ENCODE assay signal across 2 cellular contexts in genomic region chr22:23179381-23180294, GRCh38.
TF ChIP-seq lines count a peak whose summit lies in the region.

No MANE protein-coding gene starts in this region.

TF ChIP-seq in K562, 482 proteins besides CTCF, POLR2A, EP300 and RAD21 (continued from another document):
- TF ChIP-seq ZFP91 (CRISPR knock-in tag; IDR thresholded peaks at IDR 0.05): no peak
- TF ChIP-seq NFATC3 (IDR thresholded peaks at IDR 0.05): no peak
- TF ChIP-seq, protein P1, sequence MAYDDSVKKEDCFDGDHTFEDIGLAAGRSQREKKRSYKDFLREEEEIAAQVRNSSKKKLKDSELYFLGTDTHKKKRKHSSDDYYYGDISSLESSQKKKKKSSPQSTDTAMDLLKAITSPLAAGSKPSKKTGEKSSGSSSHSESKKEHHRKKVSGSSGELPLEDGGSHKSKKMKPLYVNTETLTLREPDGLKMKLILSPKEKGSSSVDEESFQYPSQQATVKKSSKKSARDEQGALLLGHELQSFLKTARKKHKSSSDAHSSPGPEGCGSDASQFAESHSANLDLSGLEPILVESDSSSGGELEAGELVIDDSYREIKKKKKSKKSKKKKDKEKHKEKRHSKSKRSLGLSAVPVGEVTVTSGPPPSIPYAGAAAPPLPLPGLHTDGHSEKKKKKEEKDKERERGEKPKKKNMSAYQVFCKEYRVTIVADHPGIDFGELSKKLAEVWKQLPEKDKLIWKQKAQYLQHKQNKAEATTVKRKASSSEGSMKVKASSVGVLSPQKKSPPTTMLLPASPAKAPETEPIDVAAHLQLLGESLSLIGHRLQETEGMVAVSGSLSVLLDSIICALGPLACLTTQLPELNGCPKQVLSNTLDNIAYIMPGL (CRISPR knock-in tag; IDR thresholded peaks at IDR 0.05): peak; percentile 70
- TF ChIP-seq ZNF551 (CRISPR knock-in tag; IDR thresholded peaks at IDR 0.05): no peak
- no peak for TF ChIP-seq ETV6 (IDR thresholded peaks at IDR 0.05; ENCODE audit: borderline replicate concordance in 1 of 2, low read depth in 2 of 2, low read length in 1 of 2)
- no peak for TF ChIP-seq ETV6 (CRISPR knock-in tag; IDR thresholded peaks at IDR 0.05; ENCODE audit: borderline replicate concordance)
- TF ChIP-seq, protein P2, sequence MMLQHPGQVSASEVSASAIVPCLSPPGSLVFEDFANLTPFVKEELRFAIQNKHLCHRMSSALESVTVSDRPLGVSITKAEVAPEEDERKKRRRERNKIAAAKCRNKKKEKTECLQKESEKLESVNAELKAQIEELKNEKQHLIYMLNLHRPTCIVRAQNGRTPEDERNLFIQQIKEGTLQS (IDR thresholded peaks at IDR 0.05): no peak
- TF ChIP-seq, protein P2 (CRISPR knock-in tag; conservative IDR thresholded peaks at IDR 0.05): peak; percentile 93
- no peak for TF ChIP-seq FOXM1 (IDR thresholded peaks at IDR 0.05; ENCODE audit: low read depth)
- TF ChIP-seq FOXM1 (CRISPR knock-in tag; IDR thresholded peaks at IDR 0.05; ENCODE audit: low read depth): no peak
- TF ChIP-seq PCBP1 (IDR thresholded peaks at IDR 0.05; ENCODE audit: low read depth, low read length, poor library complexity, severe bottlenecking): no peak
- TF ChIP-seq ELF2 (CRISPR knock-in tag; IDR thresholded peaks at IDR 0.05): no peak
- peak; percentile 99 for TF ChIP-seq STAT6 (CRISPR knock-in tag; IDR thresholded peaks at IDR 0.05)
- no peak for TF ChIP-seq PPARD (CRISPR knock-in tag; IDR thresholded peaks at IDR 0.05)
- TF ChIP-seq NUFIP1 (IDR thresholded peaks at IDR 0.05; ENCODE audit: partially characterized antibody): no peak
- no peak for TF ChIP-seq CEBPG (CRISPR knock-in tag; IDR thresholded peaks at IDR 0.05)
- no peak for TF ChIP-seq CEBPG (tag; conservative IDR thresholded peaks at IDR 0.05 in 1 of 2, IDR thresholded peaks at IDR 0.05 in 1 of 2)
- TF ChIP-seq NR2C1 (IDR thresholded peaks at IDR 0.05): no peak
- no peak for TF ChIP-seq NR2C1 (tag; IDR thresholded peaks at IDR 0.05)
- no peak for TF ChIP-seq ZSCAN29 (IDR thresholded peaks at IDR 0.05)
- no peak for TF ChIP-seq HDAC6 (IDR thresholded peaks at IDR 0.05; ENCODE audit: low read depth, low read length)
- TF ChIP-seq ZNF239 (CRISPR knock-in tag; IDR thresholded peaks at IDR 0.05): no peak
- TF ChIP-seq, protein P3, sequence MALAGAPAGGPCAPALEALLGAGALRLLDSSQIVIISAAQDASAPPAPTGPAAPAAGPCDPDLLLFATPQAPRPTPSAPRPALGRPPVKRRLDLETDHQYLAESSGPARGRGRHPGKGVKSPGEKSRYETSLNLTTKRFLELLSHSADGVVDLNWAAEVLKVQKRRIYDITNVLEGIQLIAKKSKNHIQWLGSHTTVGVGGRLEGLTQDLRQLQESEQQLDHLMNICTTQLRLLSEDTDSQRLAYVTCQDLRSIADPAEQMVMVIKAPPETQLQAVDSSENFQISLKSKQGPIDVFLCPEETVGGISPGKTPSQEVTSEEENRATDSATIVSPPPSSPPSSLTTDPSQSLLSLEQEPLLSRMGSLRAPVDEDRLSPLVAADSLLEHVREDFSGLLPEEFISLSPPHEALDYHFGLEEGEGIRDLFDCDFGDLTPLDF (CRISPR knock-in tag; IDR thresholded peaks at IDR 0.05): peak; percentile 92
- TF ChIP-seq HEY1 (CRISPR knock-in tag; IDR thresholded peaks at IDR 0.05; ENCODE audit: borderline replicate concordance): no peak
- no peak for TF ChIP-seq CBFB (CRISPR knock-in tag; IDR thresholded peaks at IDR 0.05)

TF ChIP-seq in HepG2, 621 proteins besides CTCF, POLR2A, EP300 and RAD21 (continued from another document and continues in another):
- TF ChIP-seq HNF1A (IDR thresholded peaks at IDR 0.05; ENCODE audit: low read depth) (no peak), HNF1A (CRISPR knock-in tag; IDR thresholded peaks at IDR 0.05; ENCODE audit: borderline replicate concordance) (no peak), KLF13 (CRISPR knock-in tag; IDR thresholded peaks at IDR 0.05) (0 out of 2 replicates have a peak, but pooled peaks have one; percentile 42), ARID2 (CRISPR knock-in tag; IDR thresholded peaks at IDR 0.05; ENCODE audit: borderline replicate concordance) (no peak), MIER3 (CRISPR knock-in tag; IDR thresholded peaks at IDR 0.05; ENCODE audit: borderline replicate concordance) (no peak), MYC (CRISPR knock-in tag; IDR thresholded peaks at IDR 0.05; ENCODE audit: borderline replicate concordance) (peak; percentile 52; the same call in 1 of the 2 replicates), ZNF430 (CRISPR knock-in tag; IDR thresholded peaks at IDR 0.05) (0 out of 2 replicates have a peak, but pooled peaks have one; percentile 14), CENPX (CRISPR knock-in tag; IDR thresholded peaks at IDR 0.05) (no peak), MBNL3 (CRISPR knock-in tag; conservative IDR thresholded peaks at IDR 0.05) (no peak), ZSCAN31 (CRISPR knock-in tag; IDR thresholded peaks at IDR 0.05; ENCODE audit: low read depth) (0 out of 2 replicates have a peak, but pooled peaks have one; percentile 72), ZNF597 (CRISPR knock-in tag; IDR thresholded peaks at IDR 0.05) (no peak), KLF16 (CRISPR knock-in tag; IDR thresholded peaks at IDR 0.05) (no peak), WIZ (CRISPR knock-in tag; IDR thresholded peaks at IDR 0.05) (no peak), RBM22 (optimal IDR thresholded peaks at IDR 0.05; ENCODE audit: low read length) (no peak), PATZ1 (CRISPR knock-in tag; IDR thresholded peaks at IDR 0.05) (no peak), KDM5A (IDR thresholded peaks at IDR 0.05; ENCODE audit: borderline replicate concordance, low read length) (0 out of 2 replicates have a peak, but pooled peaks have one; percentile 2), GABPB1 (CRISPR knock-in tag; IDR thresholded peaks at IDR 0.05) (0 out of 2 replicates have a peak, but pooled peaks have one; percentile 13), RBFOX2 (IDR thresholded peaks at IDR 0.05; ENCODE audit: low read depth, low read length) (no peak), ARID4A (CRISPR knock-in tag; IDR thresholded peaks at IDR 0.05; ENCODE audit: borderline replicate concordance) (peak; percentile 48), KDM5B (CRISPR knock-in tag; IDR thresholded peaks at IDR 0.05; ENCODE audit: borderline replicate concordance) (peak; percentile 50; the same call in 1 of the 2 replicates)
- TF ChIP-seq, protein P4, sequence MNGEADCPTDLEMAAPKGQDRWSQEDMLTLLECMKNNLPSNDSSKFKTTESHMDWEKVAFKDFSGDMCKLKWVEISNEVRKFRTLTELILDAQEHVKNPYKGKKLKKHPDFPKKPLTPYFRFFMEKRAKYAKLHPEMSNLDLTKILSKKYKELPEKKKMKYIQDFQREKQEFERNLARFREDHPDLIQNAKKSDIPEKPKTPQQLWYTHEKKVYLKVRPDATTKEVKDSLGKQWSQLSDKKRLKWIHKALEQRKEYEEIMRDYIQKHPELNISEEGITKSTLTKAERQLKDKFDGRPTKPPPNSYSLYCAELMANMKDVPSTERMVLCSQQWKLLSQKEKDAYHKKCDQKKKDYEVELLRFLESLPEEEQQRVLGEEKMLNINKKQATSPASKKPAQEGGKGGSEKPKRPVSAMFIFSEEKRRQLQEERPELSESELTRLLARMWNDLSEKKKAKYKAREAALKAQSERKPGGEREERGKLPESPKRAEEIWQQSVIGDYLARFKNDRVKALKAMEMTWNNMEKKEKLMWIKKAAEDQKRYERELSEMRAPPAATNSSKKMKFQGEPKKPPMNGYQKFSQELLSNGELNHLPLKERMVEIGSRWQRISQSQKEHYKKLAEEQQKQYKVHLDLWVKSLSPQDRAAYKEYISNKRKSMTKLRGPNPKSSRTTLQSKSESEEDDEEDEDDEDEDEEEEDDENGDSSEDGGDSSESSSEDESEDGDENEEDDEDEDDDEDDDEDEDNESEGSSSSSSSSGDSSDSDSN (CRISPR knock-in tag; IDR thresholded peaks at IDR 0.05): peak; percentile 58
- TF ChIP-seq, protein P5, sequence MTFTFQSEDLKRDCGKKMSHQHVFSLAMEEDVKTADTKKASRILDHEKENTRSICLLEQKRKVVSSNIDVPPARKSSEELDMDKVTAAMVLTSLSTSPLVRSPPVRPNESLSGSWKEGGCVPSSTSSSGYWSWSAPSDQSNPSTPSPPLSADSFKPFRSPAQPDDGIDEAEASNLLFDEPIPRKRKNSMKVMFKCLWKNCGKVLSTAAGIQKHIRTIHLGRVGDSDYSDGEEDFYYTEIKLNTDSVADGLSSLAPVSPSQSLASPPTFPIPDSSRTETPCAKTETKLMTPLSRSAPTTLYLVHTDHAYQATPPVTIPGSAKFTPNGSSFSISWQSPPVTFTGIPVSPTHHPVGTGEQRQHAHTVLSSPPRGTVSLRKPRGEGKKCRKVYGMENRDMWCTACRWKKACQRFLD (CRISPR knock-in tag; IDR thresholded peaks at IDR 0.05; ENCODE audit: borderline replicate concordance): no peak
- TF ChIP-seq, protein P6, sequence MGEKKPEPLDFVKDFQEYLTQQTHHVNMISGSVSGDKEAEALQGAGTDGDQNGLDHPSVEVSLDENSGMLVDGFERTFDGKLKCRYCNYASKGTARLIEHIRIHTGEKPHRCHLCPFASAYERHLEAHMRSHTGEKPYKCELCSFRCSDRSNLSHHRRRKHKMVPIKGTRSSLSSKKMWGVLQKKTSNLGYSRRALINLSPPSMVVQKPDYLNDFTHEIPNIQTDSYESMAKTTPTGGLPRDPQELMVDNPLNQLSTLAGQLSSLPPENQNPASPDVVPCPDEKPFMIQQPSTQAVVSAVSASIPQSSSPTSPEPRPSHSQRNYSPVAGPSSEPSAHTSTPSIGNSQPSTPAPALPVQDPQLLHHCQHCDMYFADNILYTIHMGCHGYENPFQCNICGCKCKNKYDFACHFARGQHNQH (CRISPR knock-in tag; IDR thresholded peaks at IDR 0.05): no peak
